In genomic region chr11:46119352-46120216, GRCh38 we compare ENCODE assay signal across 8 cellular contexts. TPM values are rescaled to one million over a fixed set of nuclear protein-coding genes. Genes with fewer than 3 reads are reported as not detected.
DNase-seq lines count a peak whose midpoint lies in the region; ATAC-seq and TF ChIP-seq lines count a peak whose summit lies in the region.

No MANE protein-coding gene starts in this region.

- no peak overlapping the region for H3K4ac ChIP-seq in neuronal stem cell (ENCODE audit: low read length)

- H2BK120ac ChIP-seq in neuronal stem cell (ENCODE audit: low read depth, low read length): no peak overlapping the region

- peak overlapping the region; percentile 88 for H2AK5ac ChIP-seq in neuronal stem cell (ENCODE audit: low read depth, low read length)

- H3K4me3 ChIP-seq in GM06990 (replicated peaks; ENCODE audit: low read depth, low read length) (peak overlapping the region; percentile 87), Peyer's patch (peak overlapping the region; percentile 55 to 87 (median 78)), foreskin fibroblast (ENCODE audit: low read depth in 1 of 2, low read length in 2 of 2) (peak overlapping the region; percentile 62 to 84), neuronal stem cell (ENCODE audit: low read length in 2 of 2) (peak overlapping the region; percentile 62 to 76), thoracic aorta (peak overlapping the region; percentile 93)

- TF ChIP-seq CTCF in GM06990 (IDR thresholded peaks at IDR 0.05; ENCODE audit: insufficient read depth, low read length, poor library complexity, severe bottlenecking) (no peak), Peyer's patch (IDR thresholded peaks at IDR 0.05) (no peak), foreskin fibroblast (IDR thresholded peaks at IDR 0.05; ENCODE audit: low read depth, low read length) (no peak), thoracic aorta (IDR thresholded peaks at IDR 0.05) (no peak)

- no peak overlapping the region for H2BK12ac ChIP-seq in neuronal stem cell (ENCODE audit: low read length)

- peak; percentile 35 for ATAC-seq in HG03354 (IDR thresholded peaks at IDR 0.05; ENCODE audit: poor library complexity, severe bottlenecking, unreplicated experiment)
- no peak for ATAC-seq in thoracic aorta (ENCODE audit: insufficient number of reproducible peaks, low FRiP score, low read depth)
- ATAC-seq in GM19324 (IDR thresholded peaks at IDR 0.05; ENCODE audit: low FRiP score, unreplicated experiment): no peak

- DNase-seq in GM06990 (ENCODE audit: extremely low read depth, insufficient read length) (peak; percentile 58), Peyer's patch (peak; percentile 56 to 74 (median 62)), foreskin fibroblast (peak; percentile 49 to 76), neuronal stem cell (ENCODE audit: low spot score) (peak; percentile 61), thoracic aorta (ENCODE audit: low spot score) (no peak)
- peak; percentile 47 for DNase-seq in activated effector memory CD4-positive, alpha-beta T cell treated with Interleukin-2 at 50 U/mL for 16 hours

- H3K4me1 ChIP-seq in Peyer's patch (peaks cover 0 to 10% (median 0%) of the 10 kb centered on the region in 4 donors), neuronal stem cell (ENCODE audit: control insufficient read depth in 2 of 2, insufficient read depth in 1 of 2, low read depth in 1 of 2, low read length in 2 of 2) (peaks cover 1 to 8% of the 10 kb centered on the region in 2 donors), thoracic aorta (ENCODE audit: control insufficient read depth in 1 of 2, low read depth in 2 of 2) (peaks cover 26 to 34% of the 10 kb centered on the region in 2 donors)

- peak overlapping the region; percentile 95 for H3K18ac ChIP-seq in neuronal stem cell (ENCODE audit: low read length)

- no peak overlapping the region for H3K14ac ChIP-seq in neuronal stem cell (ENCODE audit: low read length)

- H4K91ac ChIP-seq in neuronal stem cell (ENCODE audit: low read depth, low read length, poor library complexity): no peak overlapping the region

- no peaks in the 10 kb centered on the region for H3K36me3 ChIP-seq in GM06990 (ENCODE audit: control insufficient read depth, insufficient read depth, low read length)
- H3K36me3 ChIP-seq in Peyer's patch: no peaks in the 10 kb centered on the region
- H3K36me3 ChIP-seq in neuronal stem cell (replicated peaks in 1 of 2; ENCODE audit: control insufficient read depth in 2 of 2, insufficient read depth in 2 of 2, low read length in 2 of 2): no peaks in the 10 kb centered on the region
- H3K36me3 ChIP-seq in thoracic aorta: no peaks in the 10 kb centered on the region

- H4K8ac ChIP-seq in neuronal stem cell (ENCODE audit: low read depth, low read length): no peak overlapping the region

- H3K27me3 ChIP-seq in GM06990 (replicated peaks; ENCODE audit: control insufficient read depth, insufficient read depth, low read length) (no peaks in the 10 kb centered on the region), Peyer's patch (no peaks in the 10 kb centered on the region), neuronal stem cell (ENCODE audit: control insufficient read depth in 3 of 3, insufficient read depth in 3 of 3, low read depth in 1 of 3, low read length in 3 of 3) (no peaks in the 10 kb centered on the region), thoracic aorta (replicated peaks; ENCODE audit: insufficient read depth) (no peaks in the 10 kb centered on the region)

- WGBS in neuronal stem cell (ENCODE audit: extremely low coverage in 2 of 2, insufficient read length in 2 of 2, insufficient replicate concordance in 1 of 2), 2 donors: no CpG with 5 or more reads among the region's 56 CpGs

- H3K23ac ChIP-seq in neuronal stem cell (ENCODE audit: low read depth, low read length, poor library complexity): no peak overlapping the region

- H3K9me3 ChIP-seq in Peyer's patch: no peaks in the 10 kb centered on the region
- H3K9me3 ChIP-seq in neuronal stem cell (replicated peaks in 1 of 2; ENCODE audit: control insufficient read depth in 2 of 2, insufficient read depth in 1 of 2, low read depth in 1 of 2, low read length in 2 of 2): no peaks in the 10 kb centered on the region
- H3K9me3 ChIP-seq in thoracic aorta: no peaks in the 10 kb centered on the region

- TF ChIP-seq POLR2A in Peyer's patch (IDR thresholded peaks at IDR 0.05): peak in 1 of 2 donors; percentile 31

- H3K27ac ChIP-seq in Peyer's patch (peak overlapping the region; percentile 86 to 100 (median 94)), neuronal stem cell (replicated peaks; ENCODE audit: low read length) (peak overlapping the region; percentile 99), thoracic aorta (peak overlapping the region; percentile 82 to 88)

- no peaks in the 10 kb centered on the region for H3K79me1 ChIP-seq in neuronal stem cell (ENCODE audit: low read depth, low read length)

- H2BK15ac ChIP-seq in neuronal stem cell (ENCODE audit: low read length): no peak overlapping the region

- peak overlapping the region; percentile 82 for H2AFZ ChIP-seq in neuronal stem cell (ENCODE audit: low read length)

- peak overlapping the region; percentile 53 for H2BK5ac ChIP-seq in neuronal stem cell (ENCODE audit: low read length)

- H3K9ac ChIP-seq in neuronal stem cell (ENCODE audit: low read depth, low read length, poor library complexity): peak overlapping the region; percentile 60

- peak overlapping the region; percentile 54 for H3K4me2 ChIP-seq in neuronal stem cell (ENCODE audit: insufficient read depth, low read length, poor library complexity, severe bottlenecking)

RNA-seq across cellular contexts. Expression of gene PHF21A, which starts 1.7 kb away (rescaled TPM):
- 100 to 1,000 TPM in 1 of 4 donors, 10 to 100 TPM in 2, 1 to 10 TPM in 1; 8.9 to 118 (median 34.4) TPM for total RNA-seq in Peyer's patch
- 50.3 TPM for polyA plus RNA-seq in neuronal stem cell (2013, experiment 1 of 2)
- 49.2 TPM for polyA plus RNA-seq in neuronal stem cell (2013, experiment 2 of 2)
- total RNA-seq in thoracic aorta: 100 to 1,000 TPM in 1 of 2 donors, 10 to 100 TPM in 1; 62.3 to 104 TPM
